In genomic region chr4:165335163-165335703, GRCh38 we compare ENCODE assay signal across 16 cellular contexts. TPM values are rescaled to one million over a fixed set of nuclear protein-coding genes. Genes with fewer than 3 reads are reported as not detected.
A peak's percentile ranks its signal among the peaks of the same experiment; 100 is the strongest.
DNase-seq lines count a peak whose midpoint lies in the region; ATAC-seq and TF ChIP-seq lines count a peak whose summit lies in the region.
"Had no signal": no experiment of that assay in that cellular context is flagged by ENCODE, and none has a peak within 500 bp of the region (broad histone marks: within the 10 kb centered on the region; RNA-seq: fewer than 3 reads in every experiment).

No MANE protein-coding gene starts in this region.

- H3K79me2 ChIP-seq in PC-3 (ENCODE audit: low read length) = peaks cover 35% of the 10 kb centered on the region

- peaks cover 49% of the 10 kb centered on the region for H3K4me1 Mint-ChIP-seq in T-helper 2 cell treated with Interferon-gamma antibody and Interleukin-4, amounts not matched to agents 5 μg/mL and 100 μg/mL, for 36 hours (ENCODE audit: low read depth)
- H3K4me1 Mint-ChIP-seq in neural crest cell = peaks cover 63% of the 10 kb centered on the region
- H3K4me1 Mint-ChIP-seq in activated CD4-positive, alpha-beta memory T cell treated with anti-CD3 and anti-CD28 coated beads, Interleukin-2, amount 10 ng/mL, durations not matched to agents 7 days and 5 days = peaks cover 45% of the 10 kb centered on the region

- ATAC-seq in RWPE2 (ENCODE audit: low read depth) = no peak
- ATAC-seq in PC-3 = no peak
- ATAC-seq: SK-N-SH treated with all-trans-retinoic acid at 6 μM for 48 hours had no signal

- H3K4me1 ChIP-seq in RWPE2 (ENCODE audit: insufficient read depth, poor library complexity, severe bottlenecking) = peaks cover 16% of the 10 kb centered on the region
- peaks cover 2% of the 10 kb centered on the region; the same call in 1 of the 2 replicates for H3K4me1 ChIP-seq in PC-3 (ENCODE audit: insufficient read depth, low read length)

- H3K36me3 ChIP-seq in RWPE2 (ENCODE audit: low read depth) (peaks cover 100% of the 10 kb centered on the region), PC-3 (ENCODE audit: low read depth, low read length) (peaks cover 29% of the 10 kb centered on the region)

- H3K4me3 ChIP-seq in RWPE2 (ENCODE audit: severe bottlenecking) (no peak overlapping the region), PC-3 (ENCODE audit: low read length) (no peak overlapping the region)

- H3K27ac Mint-ChIP-seq in T-helper 2 cell treated with Interferon-gamma antibody and Interleukin-4, amounts not matched to agents 5 μg/mL and 100 μg/mL, for 36 hours = peak overlapping the region; percentile 22
- peak overlapping the region; percentile 21 for H3K27ac Mint-ChIP-seq in neural crest cell (ENCODE audit: unreplicated experiment)
- H3K27ac Mint-ChIP-seq in activated CD4-positive, alpha-beta memory T cell treated with anti-CD3 and anti-CD28 coated beads, Interleukin-2, amount 10 ng/mL, durations not matched to agents 7 days and 5 days = no peak overlapping the region

- H3K9ac ChIP-seq in PC-3 (ENCODE audit: low read length) = no peak overlapping the region

- H4K20me1 ChIP-seq in PC-3 (ENCODE audit: low read length) = 0 out of 2 replicates have a peak, but pooled peaks cover 16% of the 10 kb centered on the region

- H3K27ac ChIP-seq in RWPE2 (ENCODE audit: poor library complexity, severe bottlenecking) (peak overlapping the region; percentile 17), epithelial cell of prostate (peak overlapping the region; percentile 2), PC-3 (ENCODE audit: low read length) (no peak overlapping the region)

- DNase-seq in T-helper 2 cell treated with Interferon-gamma antibody and Interleukin-4, amounts not matched to agents 5 μg/mL and 100 μg/mL, for 36 hours (ENCODE audit: low spot score) = no peak
- DNase-seq in T-helper 2 cell (no peak), RWPE2 (ENCODE audit: low spot score) (no peak), epithelial cell of prostate (ENCODE audit: low read depth, low spot score) (no peak), neural crest cell (ENCODE audit: low read depth, low spot score) (no peak), PC-3 (no peak), NCI-H510A treated with DMSO at 0.1 percent for 48 hours (lab: John Stamatoyannopoulos, UW) (no peak)
- no peak for DNase-seq in activated CD4-positive, alpha-beta memory T cell treated with anti-CD3 and anti-CD28 coated beads, Interleukin-2, amount 10 ng/mL, durations not matched to agents 7 days and 5 days
- DNase-seq: 8988T; activated CD4-positive, CD25-positive, alpha-beta regulatory T cell treated with anti-CD3 and anti-CD28 coated beads, Interleukin-2, amount 50 U/mL, for 72 hours; anterior cingulate cortex; Caco-2; cerebellar nuclear complex; effector CD8-positive, alpha-beta T cell; Kasumi-1 had no signal

- H2AFZ ChIP-seq in PC-3 (ENCODE audit: low read length) = no peak overlapping the region

- H3K4me2 ChIP-seq in PC-3 (ENCODE audit: low read length) = no peak overlapping the region

- CTCF ChIA-PET in PC-3 (lab: Charles Lee) = interaction anchor here (0.7 kb wide), 1 partner anchor 1717 kb away, joined by 3 read pairs; no protein-coding TSS in a partner anchor
- CTCF ChIA-PET in activated CD4-positive, alpha-beta memory T cell treated with anti-CD3 and anti-CD28 coated beads, Interleukin-2, amount 10 ng/mL, durations not matched to agents 7 days and 5 days (lab: Charles Lee) = interaction anchor here (0.7 to 1.1 kb wide), 2 partner anchors 8 to 204 kb away, joined by 3 read pairs; partner anchors contain the start of gene MSMO1

- POLR2A ChIA-PET in PC-3 (lab: Charles Lee; ENCODE audit: unreplicated experiment) = no interaction called here
- POLR2A ChIA-PET in activated CD4-positive, alpha-beta memory T cell treated with anti-CD3 and anti-CD28 coated beads, Interleukin-2, amount 10 ng/mL, durations not matched to agents 7 days and 5 days (lab: Charles Lee) = no interaction called here

- H3K9me3 Mint-ChIP-seq in T-helper 2 cell treated with Interferon-gamma antibody and Interleukin-4, amounts not matched to agents 5 μg/mL and 100 μg/mL, for 36 hours = no peaks in the 10 kb centered on the region
- H3K9me3 Mint-ChIP-seq in neural crest cell = no peaks in the 10 kb centered on the region
- H3K9me3 Mint-ChIP-seq in activated CD4-positive, alpha-beta memory T cell treated with anti-CD3 and anti-CD28 coated beads, Interleukin-2, amount 10 ng/mL, durations not matched to agents 7 days and 5 days = no peaks in the 10 kb centered on the region

- H3F3A ChIP-seq in PC-3 (ENCODE audit: low read length, unreplicated experiment) = no peaks in the 10 kb centered on the region

- H3K27me3 ChIP-seq in RWPE2 (ENCODE audit: insufficient read depth, poor library complexity, severe bottlenecking) (no peaks in the 10 kb centered on the region), PC-3 (ENCODE audit: low read length) (no peaks in the 10 kb centered on the region)

- H3K9me2 ChIP-seq in PC-3 (replicated peaks; ENCODE audit: low read length) = no peaks in the 10 kb centered on the region

- no TSS peak for BruUV-seq in PC-3 (replicated peaks; lab: Mats Ljungman, UMichigan)

- H3K9me3 ChIP-seq in RWPE2 (ENCODE audit: severe bottlenecking) = no peaks in the 10 kb centered on the region
- H3K9me3 ChIP-seq in PC-3 (ENCODE audit: low read length) = no peaks in the 10 kb centered on the region
- H3K9me3 ChIP-seq: Caco-2 had no signal

- H3K36me3 Mint-ChIP-seq in T-helper 2 cell treated with Interferon-gamma antibody and Interleukin-4, amounts not matched to agents 5 μg/mL and 100 μg/mL, for 36 hours (ENCODE audit: low read depth) = peaks cover 48% of the 10 kb centered on the region
- H3K36me3 Mint-ChIP-seq in neural crest cell (ENCODE audit: low read depth) = peaks cover 28% of the 10 kb centered on the region
- H3K36me3 Mint-ChIP-seq in activated CD4-positive, alpha-beta memory T cell treated with anti-CD3 and anti-CD28 coated beads, Interleukin-2, amount 10 ng/mL, durations not matched to agents 7 days and 5 days (ENCODE audit: low read depth) = peaks cover 75% of the 10 kb centered on the region

- no peaks in the 10 kb centered on the region for H3K27me3 Mint-ChIP-seq in T-helper 2 cell treated with Interferon-gamma antibody and Interleukin-4, amounts not matched to agents 5 μg/mL and 100 μg/mL, for 36 hours (ENCODE audit: low read depth)
- no peaks in the 10 kb centered on the region for H3K27me3 Mint-ChIP-seq in neural crest cell (ENCODE audit: low read depth)
- no peaks in the 10 kb centered on the region for H3K27me3 Mint-ChIP-seq in activated CD4-positive, alpha-beta memory T cell treated with anti-CD3 and anti-CD28 coated beads, Interleukin-2, amount 10 ng/mL, durations not matched to agents 7 days and 5 days

- no peak for TF ChIP-seq CTCF in RWPE2 (IDR thresholded peaks at IDR 0.05; ENCODE audit: poor library complexity, severe bottlenecking)
- no peak for TF ChIP-seq CTCF in neural crest cell (conservative IDR thresholded peaks at IDR 0.05)
- TF ChIP-seq CTCF in PC-3 (conservative IDR thresholded peaks at IDR 0.05; ENCODE audit: low read depth, low read length) = no peak

- peak overlapping the region; percentile 16 for H3K4me3 Mint-ChIP-seq in T-helper 2 cell treated with Interferon-gamma antibody and Interleukin-4, amounts not matched to agents 5 μg/mL and 100 μg/mL, for 36 hours
- H3K4me3 Mint-ChIP-seq in neural crest cell = peak overlapping the region; percentile 22
- no peak overlapping the region for H3K4me3 Mint-ChIP-seq in activated CD4-positive, alpha-beta memory T cell treated with anti-CD3 and anti-CD28 coated beads, Interleukin-2, amount 10 ng/mL, durations not matched to agents 7 days and 5 days

- intact Hi-C loops in PC-3 (cut with micrococcal nuclease) = no loop called here

RNA-seq across cellular contexts. Expression of gene MSMO1, which starts 7.8 kb away (rescaled TPM):
- total RNA-seq in neural crest cell (139 and 147 TPM in 2 replicates), PC-3 (2014; rRNA removed) (30.5 and 37.6 TPM in 2 replicates)
- total RNA-seq in activated CD4-positive, alpha-beta memory T cell treated with anti-CD3 and anti-CD28 coated beads, Interleukin-2, amount 10 ng/mL, durations not matched to agents 7 days and 5 days = 100 to 1,000 TPM in 1 of 2 experiments, 10 to 100 TPM in 1; 95.1 to 101 TPM

RNA-seq across cellular contexts. Expression of gene CPE, which starts 43.6 kb away (rescaled TPM):
- 65.2 and 68.8 TPM in 2 replicates for total RNA-seq in neural crest cell
- 15.4 and 15.5 TPM in 2 replicates for total RNA-seq in PC-3 (2014; rRNA removed)
- total RNA-seq in activated CD4-positive, alpha-beta memory T cell treated with anti-CD3 and anti-CD28 coated beads, Interleukin-2, amount 10 ng/mL, durations not matched to agents 7 days and 5 days = not detected

Comparison
In these comparisons a context has a peak if more than half of its experiments do, and no peak if none do; other contexts are left out.
1. RNA of gene CPE, which starts 43.6 kb away (total RNA-seq): 65.2 to 68.8 TPM in neural crest cell and 15.4 to 15.5 TPM in PC-3; not detected in activated CD4-positive, alpha-beta memory T cell treated with anti-CD3 and anti-CD28 coated beads, Interleukin-2, amount 10 ng/mL, durations not matched to agents 7 days and 5 days; every median in the first group is over 10 times any median in the second.